Comparison of ENCODE assay signal across 13 cellular contexts in genomic region chr14:60153996-60154395, GRCh38. TPM values are rescaled to one million over a fixed set of nuclear protein-coding genes. Genes with fewer than 3 reads are reported as not detected.
DNase-seq lines count a peak whose midpoint lies in the region; ATAC-seq and TF ChIP-seq lines count a peak whose summit lies in the region.
"Had no signal": no experiment of that assay in that cellular context is flagged by ENCODE, and none has a peak within 500 bp of the region (broad histone marks: within the 10 kb centered on the region; RNA-seq: fewer than 3 reads in every experiment).

No MANE protein-coding gene starts in this region.

- peaks cover 42% of the 10 kb centered on the region for H3K36me3 Mint-ChIP-seq in HFFc6 (ENCODE audit: low read depth)
- H3K36me3 Mint-ChIP-seq in activated CD4-positive, alpha-beta memory T cell treated with anti-CD3 and anti-CD28 coated beads for 36 hours: peaks cover 41% of the 10 kb centered on the region
- peaks cover 0 to 42% (median 23%) of the 10 kb centered on the region in 5 donors for H3K36me3 Mint-ChIP-seq in naive thymus-derived CD4-positive, alpha-beta T cell

- peak; percentile 26 for ATAC-seq in naive thymus-derived CD4-positive, alpha-beta T cell
- ATAC-seq in HG02623 (IDR thresholded peaks at IDR 0.05; ENCODE audit: unreplicated experiment): no peak

- DNase-seq in HFFc6 (no peak), AG08395 (ENCODE audit: low spot score) (no peak), posterior vena cava (ENCODE audit: low spot score) (no peak), NCI-H1417 (lab: John Stamatoyannopoulos, UW) (no peak)
- DNase-seq in activated CD4-positive, alpha-beta memory T cell treated with anti-CD3 and anti-CD28 coated beads for 36 hours: no peak
- no peak for DNase-seq in naive thymus-derived CD4-positive, alpha-beta T cell
- DNase-seq: midbrain; NCI-H187 treated with DMSO at 0.1 percent for 48 hours; stimulated activated CD4-positive, alpha-beta T cell treated with anti-CD3 and anti-CD28 coated beads, Interleukin-2, amount 100 ng/mL, for 24 hours had no signal

- H3K27me3 ChIP-seq in BLaER1 treated with 17β-estradiol and CSF1 and Interleukin-3, amounts not matched to agents 10 nM and 100 nM: no peaks in the 10 kb centered on the region
- no peaks in the 10 kb centered on the region for H3K27me3 ChIP-seq in naive thymus-derived CD4-positive, alpha-beta T cell (ENCODE audit: control insufficient read depth in 2 of 2, insufficient read depth in 2 of 2, low read length in 2 of 2)

- no peaks in the 10 kb centered on the region; the same call in 1 of the 2 replicates for H3K27me3 Mint-ChIP-seq in HFFc6 (ENCODE audit: insufficient read depth)
- H3K27me3 Mint-ChIP-seq in activated CD4-positive, alpha-beta memory T cell treated with anti-CD3 and anti-CD28 coated beads for 36 hours: no peaks in the 10 kb centered on the region
- H3K27me3 Mint-ChIP-seq in naive thymus-derived CD4-positive, alpha-beta T cell: no peaks in the 10 kb centered on the region

- H3K4me3 Mint-ChIP-seq in HFFc6: no peak overlapping the region
- no peak overlapping the region for H3K4me3 Mint-ChIP-seq in activated CD4-positive, alpha-beta memory T cell treated with anti-CD3 and anti-CD28 coated beads for 36 hours
- H3K4me3 Mint-ChIP-seq in naive thymus-derived CD4-positive, alpha-beta T cell: peak overlapping the region in 5 of 10 donors; percentile 8 to 46 (median 31)

- H3K9ac ChIP-seq in BLaER1 treated with 17β-estradiol and CSF1 and Interleukin-3, amounts not matched to agents 10 nM and 100 nM: peak overlapping the region in 10 of 11 experiments; percentile 9 to 80 (median 33); a peak in 15 of 22 replicates

- peak overlapping the region; percentile 66 for H3K27ac Mint-ChIP-seq in HFFc6
- peak overlapping the region; percentile 71 for H3K27ac Mint-ChIP-seq in activated CD4-positive, alpha-beta memory T cell treated with anti-CD3 and anti-CD28 coated beads for 36 hours
- H3K27ac Mint-ChIP-seq in naive thymus-derived CD4-positive, alpha-beta T cell: peak overlapping the region; percentile 4 to 87 (median 73)

- peaks cover 0 to 6% (median 0%) of the 10 kb centered on the region in 11 experiments; a peak in 1 of 22 replicates for H3K9me3 ChIP-seq in BLaER1 treated with 17β-estradiol and CSF1 and Interleukin-3, amounts not matched to agents 10 nM and 100 nM (replicated peaks in 1 of 11)
- H3K9me3 ChIP-seq in naive thymus-derived CD4-positive, alpha-beta T cell (ENCODE audit: control insufficient read depth in 2 of 3, low read length in 3 of 3): no peaks in the 10 kb centered on the region
- H3K9me3 ChIP-seq: prostate gland had no signal

- TF ChIP-seq CTCF in HFFc6 (IDR thresholded peaks at IDR 0.05): no peak

- peaks cover 32 to 80% (median 52%) of the 10 kb centered on the region in 10 experiments for H3K4me1 ChIP-seq in BLaER1 treated with 17β-estradiol and CSF1 and Interleukin-3, amounts not matched to agents 10 nM and 100 nM
- peaks cover 23 to 26% of the 10 kb centered on the region in 2 donors for H3K4me1 ChIP-seq in naive thymus-derived CD4-positive, alpha-beta T cell (ENCODE audit: control insufficient read depth in 2 of 2, insufficient read depth in 2 of 2, low read length in 2 of 2)

- H3K9me3 Mint-ChIP-seq in HFFc6: no peaks in the 10 kb centered on the region
- H3K9me3 Mint-ChIP-seq in activated CD4-positive, alpha-beta memory T cell treated with anti-CD3 and anti-CD28 coated beads for 36 hours: no peaks in the 10 kb centered on the region
- no peaks in the 10 kb centered on the region for H3K9me3 Mint-ChIP-seq in naive thymus-derived CD4-positive, alpha-beta T cell

- POLR2A ChIA-PET in activated CD4-positive, alpha-beta memory T cell treated with anti-CD3 and anti-CD28 coated beads for 36 hours (lab: Charles Lee): interaction anchor here (1.8 kb wide), 1 partner anchor 11 kb away, joined by 6 read pairs; the partner anchor contains the start of gene DHRS7
- POLR2A ChIA-PET in naive thymus-derived CD4-positive, alpha-beta T cell (lab: Charles Lee): interaction anchor here (1.0 to 5.8 kb wide), 2 partner anchors 11 to 63 kb away, joined by 4 to 39 read pairs; partner anchors contain the start of gene DHRS7

- intact Hi-C loops in activated CD4-positive, alpha-beta memory T cell treated with anti-CD3 and anti-CD28 coated beads for 36 hours (cut with micrococcal nuclease): no loop called here
- intact Hi-C loops in naive thymus-derived CD4-positive, alpha-beta T cell (cut with micrococcal nuclease): loop anchor here in 1 of 2 donors (5.0 kb wide), 1 partner anchor 93 kb away; the partner anchor contains the start of gene PPM1A
- intact Hi-C loops in posterior vena cava (cut with DNase I): no loop called here

- no peaks in the 10 kb centered on the region for H4K20me1 ChIP-seq in BLaER1 treated with 17β-estradiol and CSF1 and Interleukin-3, amounts not matched to agents 10 nM and 100 nM

- peak overlapping the region; percentile 46 to 98 (median 96); a peak in 21 of 22 replicates for H3K27ac ChIP-seq in BLaER1 treated with 17β-estradiol and CSF1 and Interleukin-3, amounts not matched to agents 10 nM and 100 nM
- H3K27ac ChIP-seq in naive thymus-derived CD4-positive, alpha-beta T cell (ENCODE audit: low read depth, low read length): peak overlapping the region; percentile 47
- H3K27ac ChIP-seq: RWPE1 had no signal

- CTCF ChIA-PET in activated CD4-positive, alpha-beta memory T cell treated with anti-CD3 and anti-CD28 coated beads for 36 hours (lab: Charles Lee): interaction anchor here (0.9 to 2.2 kb wide), 4 partner anchors 11 to 190 kb away, joined by 3 to 9 read pairs (median 4); partner anchors contain the start of genes DHRS7 and PCNX4
- CTCF ChIA-PET in naive thymus-derived CD4-positive, alpha-beta T cell (lab: Charles Lee): interaction anchor here (0.5 to 1.9 kb wide), 4 partner anchors 8 to 88 kb away, joined by 3 to 7 read pairs (median 4); partner anchors contain the start of gene DHRS7

- H3K4me3 ChIP-seq in BLaER1 treated with 17β-estradiol and CSF1 and Interleukin-3, amounts not matched to agents 10 nM and 100 nM: peak overlapping the region in 2 of 10 experiments; percentile 5 to 11; a peak in 2 of 20 replicates
- H3K4me3 ChIP-seq in naive thymus-derived CD4-positive, alpha-beta T cell (ENCODE audit: low read length): no peak overlapping the region
- H3K4me3 ChIP-seq: prostate gland had no signal

- H3K4me1 Mint-ChIP-seq in HFFc6 (ENCODE audit: low read depth): peaks cover 44% of the 10 kb centered on the region
- H3K4me1 Mint-ChIP-seq in activated CD4-positive, alpha-beta memory T cell treated with anti-CD3 and anti-CD28 coated beads for 36 hours (ENCODE audit: low read depth): peaks cover 56% of the 10 kb centered on the region
- H3K4me1 Mint-ChIP-seq in naive thymus-derived CD4-positive, alpha-beta T cell: peaks cover 38 to 75% (median 69%) of the 10 kb centered on the region in 7 donors

- H3K36me3 ChIP-seq in BLaER1 treated with 17β-estradiol and CSF1 and Interleukin-3, amounts not matched to agents 10 nM and 100 nM: peaks cover 26 to 60% (median 45%) of the 10 kb centered on the region in 11 experiments; a peak in 21 of 22 replicates
- H3K36me3 ChIP-seq in naive thymus-derived CD4-positive, alpha-beta T cell (ENCODE audit: control insufficient read depth in 2 of 3, insufficient read depth in 3 of 3, low read length in 3 of 3): peaks cover 0 to 5% (median 0%) of the 10 kb centered on the region in 3 experiments

- peak overlapping the region; percentile 19 to 89 (median 84) for H3K4me2 ChIP-seq in BLaER1 treated with 17β-estradiol and CSF1 and Interleukin-3, amounts not matched to agents 10 nM and 100 nM

RNA-seq across cellular contexts. Expression of gene DHRS7, which starts 11.2 kb away (rescaled TPM):
- 10 to 100 TPM; 50.0 to 75.0 (median 54.1) TPM for total RNA-seq in HFFc6 (2021; fragmentation: NEBNext Ultra II Directional; extraction: Animal tissue kit (Norgen Biotek cat#: 25700))
- total RNA-seq in activated CD4-positive, alpha-beta memory T cell treated with anti-CD3 and anti-CD28 coated beads for 36 hours: 10 to 100 TPM; 70.3 to 74.7 TPM
- 10 to 100 TPM; 29.9 to 50.9 (median 38.0) TPM for total RNA-seq in naive thymus-derived CD4-positive, alpha-beta T cell
- 100 to 1,000 TPM; 108 to 118 TPM for polyA plus RNA-seq in naive thymus-derived CD4-positive, alpha-beta T cell
- 10 to 100 TPM; 58.3 to 63.9 TPM for total RNA-seq in posterior vena cava
